ENCODE assay signal across 17 cellular contexts in genomic region chr1:58035523-58035922, GRCh38.
DNase-seq lines count a peak whose midpoint lies in the region; ATAC-seq and TF ChIP-seq lines count a peak whose summit lies in the region.
"Had no signal": no experiment of that assay in that cellular context is flagged by ENCODE, and none has a peak within 500 bp of the region (broad histone marks: within the 10 kb centered on the region; RNA-seq: fewer than 3 reads in every experiment).

No MANE protein-coding gene starts in this region.

- no peaks in the 10 kb centered on the region for H3K79me2 ChIP-seq in mesendoderm (ENCODE audit: control insufficient read depth, insufficient read depth, low read length)

- no peaks in the 10 kb centered on the region for H3K9me3 Mint-ChIP-seq in WTC11
- H3K9me3 Mint-ChIP-seq: activated naive CD8-positive, alpha-beta T cell treated with anti-CD3 and anti-CD28 coated beads, Interleukin-2, amount 50 U/mL, for 24 hours; naive thymus-derived CD8-positive, alpha-beta T cell had no signal

- no peak overlapping the region for H2BK15ac ChIP-seq in mesendoderm (replicated peaks; ENCODE audit: low read depth)

- no peak overlapping the region for H3K18ac ChIP-seq in mesendoderm (ENCODE audit: low read length)

- no peak overlapping the region for H3K27ac ChIP-seq in mesendoderm (ENCODE audit: low read depth, low read length)
- H3K27ac ChIP-seq: gastroesophageal sphincter, tibial artery, VCaP had no signal

- H4K5ac ChIP-seq in mesendoderm (ENCODE audit: low read length), result no peak overlapping the region

- no peaks in the 10 kb centered on the region for H3K36me3 Mint-ChIP-seq in WTC11
- H3K36me3 Mint-ChIP-seq: naive thymus-derived CD8-positive, alpha-beta T cell had no signal

- H3K23ac ChIP-seq in mesendoderm (ENCODE audit: low read length), result no peak overlapping the region

- H3K56ac ChIP-seq in mesendoderm (ENCODE audit: low read length), result no peak overlapping the region

- DNase-seq in DMS 273 (lab: John Stamatoyannopoulos, UW; ENCODE audit: unreplicated experiment) (peak; percentile 36), DMS 273 treated with DMSO at 0.1 percent for 48 hours (lab: John Stamatoyannopoulos, UW) (no peak), WTC11 (ENCODE audit: low spot score) (peak; percentile 30), mesendoderm (peak; percentile 57), foreskin melanocyte (no peak), NCI-H345 (lab: John Stamatoyannopoulos, UW) (no peak), posterior cingulate gyrus (no peak)
- DNase-seq in Jurkat, Clone E6-1 (ENCODE audit: low read depth, low spot score), result peak; percentile 24
- DNase-seq: 8988T; activated naive CD8-positive, alpha-beta T cell treated with anti-CD3 and anti-CD28 coated beads, Interleukin-2, amount 50 U/mL, for 24 hours; activated T-cell treated with anti-CD3 and anti-CD28 coated beads for 4 hours; dermis blood vessel endothelial cell; naive thymus-derived CD8-positive, alpha-beta T cell; tibial artery had no signal

- H3K4me1 ChIP-seq in mesendoderm (ENCODE audit: control insufficient read depth, low read depth, low read length), result peaks cover 10% of the 10 kb centered on the region
- H3K4me1 ChIP-seq: gastroesophageal sphincter, tibial artery had no signal

- POLR2A ChIA-PET in WTC11 (lab: Charles Lee), result no interaction called here

- intact Hi-C loops in posterior cingulate gyrus (cut with DNase I), result no loop called here

- no peak overlapping the region for H3K4ac ChIP-seq in mesendoderm (ENCODE audit: low read depth, low read length)

- H2BK5ac ChIP-seq in mesendoderm (ENCODE audit: low read length), result no peak overlapping the region

- H3K36me3 ChIP-seq in mesendoderm (ENCODE audit: control insufficient read depth, insufficient read depth, low read length), result no peaks in the 10 kb centered on the region
- H3K36me3 ChIP-seq: gastroesophageal sphincter, tibial artery had no signal

- no peak overlapping the region for H2BK120ac ChIP-seq in mesendoderm (ENCODE audit: low read depth, low read length)

- H3K4me3 ChIP-seq in Jurkat, Clone E6-1 (ENCODE audit: low read length), result no peak overlapping the region
- no peak overlapping the region for H3K4me3 ChIP-seq in mesendoderm (ENCODE audit: low read length)
- H3K4me3 ChIP-seq: gastroesophageal sphincter, tibial artery had no signal

- CTCF ChIA-PET in WTC11 (lab: Charles Lee), result interaction anchor here (1.0 to 1.1 kb wide), 2 partner anchors 10 to 18 kb away, joined by 4 to 5 read pairs; no protein-coding TSS in a partner anchor

- H3K9ac ChIP-seq in mesendoderm (ENCODE audit: low read length), result no peak overlapping the region

- ATAC-seq in WTC11, result peak; percentile 39
- ATAC-seq: activated naive CD8-positive, alpha-beta T cell treated with anti-CD3 and anti-CD28 coated beads, Interleukin-2, amount 50 U/mL, for 24 hours; gastroesophageal sphincter; naive thymus-derived CD8-positive, alpha-beta T cell; Right ventricle myocardium inferior had no signal

- peaks cover 73% of the 10 kb centered on the region for H3K4me1 Mint-ChIP-seq in WTC11
- H3K4me1 Mint-ChIP-seq: activated naive CD8-positive, alpha-beta T cell treated with anti-CD3 and anti-CD28 coated beads, Interleukin-2, amount 50 U/mL, for 24 hours; naive thymus-derived CD8-positive, alpha-beta T cell had no signal

- no peaks in the 10 kb centered on the region for H3K27me3 ChIP-seq in mesendoderm (ENCODE audit: insufficient read depth, low read length, poor library complexity)

- peak overlapping the region; percentile 48; the same call in 1 of the 2 replicates for H3K27ac Mint-ChIP-seq in WTC11
- H3K27ac Mint-ChIP-seq: activated naive CD8-positive, alpha-beta T cell treated with anti-CD3 and anti-CD28 coated beads, Interleukin-2, amount 50 U/mL, for 24 hours had no signal

- no peaks in the 10 kb centered on the region for H3K27me3 Mint-ChIP-seq in WTC11 (ENCODE audit: low read depth)

- no CpG with 5 or more reads among the region's 2 CpGs for WGBS in mesendoderm (ENCODE audit: extremely low coverage, insufficient coverage, low lambda C conversion rate)

- no peak overlapping the region for H4K8ac ChIP-seq in mesendoderm (ENCODE audit: low read depth, low read length)

- TF ChIP-seq CTCF in WTC11 (IDR thresholded peaks at IDR 0.05), result no peak

- no peak overlapping the region for H2AK5ac ChIP-seq in mesendoderm (ENCODE audit: low read length)

- H3K4me3 Mint-ChIP-seq in WTC11, result no peak overlapping the region
- H3K4me3 Mint-ChIP-seq: activated naive CD8-positive, alpha-beta T cell treated with anti-CD3 and anti-CD28 coated beads, Interleukin-2, amount 50 U/mL, for 24 hours; naive thymus-derived CD8-positive, alpha-beta T cell had no signal

- no peaks in the 10 kb centered on the region for H3K79me1 ChIP-seq in mesendoderm (ENCODE audit: low read length)

- H3K4me2 ChIP-seq in mesendoderm (ENCODE audit: low read length), result no peak overlapping the region

TF ChIP-seq in WTC11, 78 proteins besides CTCF, POLR2A, EP300 and RAD21:
- TF ChIP-seq NR3C1 (CRISPR knock-in tag; conservative IDR thresholded peaks at IDR 0.05; ENCODE audit: low read depth) (0 out of 2 replicates have a peak, but pooled peaks have one; percentile 44), JAZF1 (CRISPR knock-in tag; IDR thresholded peaks at IDR 0.05) (no peak)
- TF ChIP-seq, protein P1, sequence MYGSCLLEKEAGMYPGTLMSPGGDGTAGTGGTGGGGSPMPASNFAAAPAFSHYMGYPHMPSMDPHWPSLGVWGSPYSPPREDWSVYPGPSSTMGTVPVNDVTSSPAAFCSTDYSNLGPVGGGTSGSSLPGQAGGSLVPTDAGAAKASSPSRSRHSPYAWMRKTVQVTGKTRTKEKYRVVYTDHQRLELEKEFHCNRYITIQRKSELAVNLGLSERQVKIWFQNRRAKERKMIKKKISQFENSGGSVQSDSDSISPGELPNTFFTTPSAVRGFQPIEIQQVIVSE (CRISPR knock-in tag; IDR thresholded peaks at IDR 0.05; ENCODE audit: borderline replicate concordance), result no peak
- TF ChIP-seq, protein P2, sequence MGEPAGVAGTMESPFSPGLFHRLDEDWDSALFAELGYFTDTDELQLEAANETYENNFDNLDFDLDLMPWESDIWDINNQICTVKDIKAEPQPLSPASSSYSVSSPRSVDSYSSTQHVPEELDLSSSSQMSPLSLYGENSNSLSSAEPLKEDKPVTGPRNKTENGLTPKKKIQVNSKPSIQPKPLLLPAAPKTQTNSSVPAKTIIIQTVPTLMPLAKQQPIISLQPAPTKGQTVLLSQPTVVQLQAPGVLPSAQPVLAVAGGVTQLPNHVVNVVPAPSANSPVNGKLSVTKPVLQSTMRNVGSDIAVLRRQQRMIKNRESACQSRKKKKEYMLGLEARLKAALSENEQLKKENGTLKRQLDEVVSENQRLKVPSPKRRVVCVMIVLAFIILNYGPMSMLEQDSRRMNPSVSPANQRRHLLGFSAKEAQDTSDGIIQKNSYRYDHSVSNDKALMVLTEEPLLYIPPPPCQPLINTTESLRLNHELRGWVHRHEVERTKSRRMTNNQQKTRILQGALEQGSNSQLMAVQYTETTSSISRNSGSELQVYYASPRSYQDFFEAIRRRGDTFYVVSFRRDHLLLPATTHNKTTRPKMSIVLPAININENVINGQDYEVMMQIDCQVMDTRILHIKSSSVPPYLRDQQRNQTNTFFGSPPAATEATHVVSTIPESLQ (CRISPR knock-in tag; IDR thresholded peaks at IDR 0.05), result no peak

Comparison
In these comparisons a context has a peak if more than half of its experiments do, and no peak if none do; other contexts are left out.
1. DNase-seq: peak in DMS 273 (single experiment), Jurkat, Clone E6-1 (single experiment), WTC11 (single experiment) and mesendoderm (single experiment); none in DMS 273 treated with DMSO at 0.1 percent for 48 hours (single experiment), foreskin melanocyte (single experiment), NCI-H345 (single experiment) and posterior cingulate gyrus (0 of 10).